In the genomic region with DNA sequence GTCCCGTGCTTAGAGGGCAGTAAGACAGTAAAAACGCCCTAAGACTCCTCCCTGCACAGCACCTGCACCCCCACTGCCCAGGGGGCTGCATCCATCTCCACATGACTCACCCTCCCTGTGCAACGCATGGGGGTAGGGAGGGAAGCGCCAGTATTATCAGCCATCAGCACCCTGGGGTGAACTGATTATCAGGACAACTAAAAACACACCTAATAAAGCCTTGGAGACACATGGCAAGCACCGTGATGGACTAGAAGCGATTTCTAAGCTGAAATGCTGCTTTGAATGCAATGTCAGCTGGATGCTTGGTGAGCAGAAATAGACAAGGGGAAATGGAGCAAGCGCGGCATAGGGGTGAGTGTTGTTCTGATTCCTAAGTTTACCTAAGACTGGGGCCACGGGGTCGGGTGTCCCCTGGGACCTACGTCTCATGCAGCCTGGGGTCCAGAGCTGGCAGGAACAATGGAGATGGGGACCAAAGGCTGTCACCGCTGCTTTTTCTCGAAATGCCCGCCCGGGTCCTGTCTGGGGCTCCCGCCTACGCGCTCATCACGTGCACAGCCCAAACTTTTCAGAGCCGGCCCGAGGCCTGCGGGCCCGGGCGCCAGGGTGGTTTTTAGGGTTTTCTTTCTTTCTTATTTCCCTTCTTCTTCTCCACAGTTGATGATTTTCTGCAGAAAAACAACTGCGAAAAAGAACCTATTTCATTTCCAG, we compare ENCODE assay signal across 8 cellular contexts. TPM values are rescaled to one million over a fixed set of nuclear protein-coding genes. Genes with fewer than 3 reads are reported as not detected.
DNase-seq lines count a peak whose midpoint lies in the region; ATAC-seq, FAIRE-seq and TF ChIP-seq lines count a peak whose summit lies in the region.

No MANE protein-coding gene starts in this region.

- intact Hi-C loops in HCT116 (cut with micrococcal nuclease) (loop anchor here (2.0 to 5.0 kb wide), 2 partner anchors 66 to 241 kb away; partner anchors contain the start of gene PERP), ascending aorta (cut with DNase I) (loop anchor here (2.0 to 10.0 kb wide), 8 partner anchors 60 to 1579 kb away; partner anchors contain the start of genes BCLAF1, CCDC28A, HEBP2 and IFNGR1)

- POLR2A ChIA-PET in HCT116 (lab: Charles Lee): no interaction called here

- H3K4me2 ChIP-seq in HCT116 (ENCODE audit: low read length) (peak overlapping the region; percentile 80), MM.1S (ENCODE audit: low read depth, low read length) (peak overlapping the region; percentile 98)

- 6 to 9% (median 7%) methylated on average over 25 of the region's 25 CpGs for WGBS in small intestine, 3 donors

- TSS peak; percentile 85 for BruUV-seq in HCT116 (replicated peaks; lab: Mats Ljungman, UMichigan)

- TF ChIP-seq POLR2A in HCT116 (IDR thresholded peaks at IDR 0.05; ENCODE audit: borderline replicate concordance, extremely low read depth, insufficient read depth, insufficient read length): peak; percentile 61

- H3K9me2 ChIP-seq in HCT116 (ENCODE audit: insufficient read depth) (no peaks in the 10 kb centered on the region), MM.1S (replicated peaks; ENCODE audit: insufficient read depth, low read length) (no peaks in the 10 kb centered on the region)

- H2AFZ ChIP-seq in HCT116 (ENCODE audit: low read depth, low read length, poor library complexity, severe bottlenecking) (peak overlapping the region; percentile 11), MM.1S (ENCODE audit: low read length) (peak overlapping the region; percentile 49)

- no peaks in the 10 kb centered on the region for H3K36me3 ChIP-seq in HCT116 (ENCODE audit: control insufficient read depth in 1 of 2, insufficient read depth in 2 of 2, low read length in 2 of 2)
- peaks cover 8% of the 10 kb centered on the region for H3K36me3 ChIP-seq in MM.1S (replicated peaks; ENCODE audit: insufficient read depth, low read length)
- no peaks in the 10 kb centered on the region for H3K36me3 ChIP-seq in ascending aorta
- no peaks in the 10 kb centered on the region for H3K36me3 ChIP-seq in iPS-15b (ENCODE audit: control insufficient read depth, insufficient read depth, low read length)
- no peaks in the 10 kb centered on the region for H3K36me3 ChIP-seq in small intestine (ENCODE audit: control insufficient read depth in 2 of 2, insufficient read depth in 2 of 2, low read length in 2 of 2)

- no peak for FAIRE-seq in small intestine (lab: Jason Lieb, UNC)

- TF ChIP-seq RAD21 in HCT116 (IDR thresholded peaks at IDR 0.05; ENCODE audit: low read depth): no peak

- H3K27me3 ChIP-seq in HCT116 (ENCODE audit: insufficient read depth, low read length) (no peaks in the 10 kb centered on the region), MM.1S (replicated peaks; ENCODE audit: insufficient read depth, low read length) (no peaks in the 10 kb centered on the region), ascending aorta (no peaks in the 10 kb centered on the region), iPS-15b (ENCODE audit: control insufficient read depth, insufficient read depth, low read length) (peaks cover 22% of the 10 kb centered on the region), small intestine (ENCODE audit: control insufficient read depth in 2 of 2, insufficient read depth in 2 of 2, low read length in 2 of 2) (no peaks in the 10 kb centered on the region)

- peak; percentile 44 for ATAC-seq in HCT116

- no peaks in the 10 kb centered on the region for H3K9me3 ChIP-seq in HCT116 (ENCODE audit: control insufficient read depth in 1 of 2, insufficient read depth in 1 of 2, low read depth in 1 of 2, low read length in 2 of 2)
- no peaks in the 10 kb centered on the region for H3K9me3 ChIP-seq in MM.1S (replicated peaks; ENCODE audit: insufficient read depth, low read length)
- no peaks in the 10 kb centered on the region for H3K9me3 ChIP-seq in ascending aorta
- no peaks in the 10 kb centered on the region for H3K9me3 ChIP-seq in iPS-15b (ENCODE audit: control insufficient read depth, insufficient read depth, low read length)
- H3K9me3 ChIP-seq in small intestine (ENCODE audit: control insufficient read depth, low read depth): no peaks in the 10 kb centered on the region

- H3K79me2 ChIP-seq in HCT116 (ENCODE audit: insufficient read depth, low read length) (no peaks in the 10 kb centered on the region), MM.1S (ENCODE audit: low read length) (peaks cover 93% of the 10 kb centered on the region)

- peaks cover 39% of the 10 kb centered on the region for H3F3A ChIP-seq in MM.1S (ENCODE audit: insufficient read depth, low read length)

- H4K20me1 ChIP-seq in HCT116 (ENCODE audit: insufficient read depth): no peaks in the 10 kb centered on the region
- H4K20me1 ChIP-seq in MM.1S (ENCODE audit: insufficient read depth, low read length): peaks cover 3% of the 10 kb centered on the region; the same call in 1 of the 2 replicates

- peaks cover 10 to 26% of the 10 kb centered on the region in 2 experiments; a peak in 3 of 4 replicates for H3K4me1 ChIP-seq in HCT116 (ENCODE audit: control insufficient read depth in 1 of 2, insufficient read depth in 2 of 2, low read length in 2 of 2)
- H3K4me1 ChIP-seq in MM.1S (ENCODE audit: low read length): peaks cover 11% of the 10 kb centered on the region
- H3K4me1 ChIP-seq in ascending aorta: peaks cover 0 to 8% of the 10 kb centered on the region in 2 donors
- H3K4me1 ChIP-seq in iPS-15b (ENCODE audit: control insufficient read depth, insufficient read depth, low read length): peaks cover 22% of the 10 kb centered on the region
- peaks cover 3 to 8% of the 10 kb centered on the region in 2 donors for H3K4me1 ChIP-seq in small intestine (ENCODE audit: control insufficient read depth in 2 of 2, insufficient read depth in 1 of 2, low read depth in 1 of 2, low read length in 1 of 2)

- DNase-seq in NOMO-1 treated with dmso at 0.1 percent for 144 hours (lab: John Stamatoyannopoulos, UW; ENCODE audit: unreplicated experiment): peak; percentile 54
- DNase-seq in NOMO-1 (lab: John Stamatoyannopoulos, UW; ENCODE audit: unreplicated experiment in 2 of 2): no peak
- DNase-seq in HCT116 (ENCODE audit: low read depth, low spot score): no peak
- no peak for DNase-seq in MM.1S
- DNase-seq in ascending aorta (ENCODE audit: low spot score in 2 of 2): peak in 1 of 2 donors; percentile 85
- no peak for DNase-seq in small intestine
- no peak for DNase-seq in AG08395 (ENCODE audit: low spot score)

- no peak for TF ChIP-seq CTCF in HCT116 (IDR thresholded peaks at IDR 0.05 in 2 of 3, conservative IDR thresholded peaks at IDR 0.05 in 1 of 3; ENCODE audit: borderline replicate concordance in 1 of 3, insufficient read depth in 1 of 3, low read depth in 2 of 3, low read length in 2 of 3)
- no peak for TF ChIP-seq CTCF in MM.1S (IDR thresholded peaks at IDR 0.05; ENCODE audit: low read length)
- TF ChIP-seq CTCF in ascending aorta (IDR thresholded peaks at IDR 0.05): no peak

- H3K27ac ChIP-seq in HCT116 (ENCODE audit: low read depth, low read length) (no peak overlapping the region), MM.1S (ENCODE audit: low read length) (peak overlapping the region; percentile 76), ascending aorta (peak overlapping the region; percentile 73 to 89), small intestine (ENCODE audit: low read depth in 1 of 2, low read length in 1 of 2) (peak overlapping the region in 1 of 2 donors; percentile 91)

- RAD21 ChIA-PET in HCT116 (lab: Charles Lee; ENCODE audit: low non-redundant PET in 1 of 2, low total read pairs in 2 of 2, uncharacterized antibody in 2 of 2, unreplicated experiment in 2 of 2): interaction anchor here (0.6 kb wide), 2 partner anchors 39 to 66 kb away, joined by 3 read pairs; no protein-coding TSS in a partner anchor

- peak overlapping the region; percentile 44 for H3K9ac ChIP-seq in HCT116 (ENCODE audit: low read length)
- H3K9ac ChIP-seq in MM.1S (ENCODE audit: low read length): peak overlapping the region; percentile 77
- no peak overlapping the region for H3K9ac ChIP-seq in iPS-15b (ENCODE audit: low read depth, low read length)

- CTCF ChIA-PET in HCT116 (lab: Charles Lee): interaction anchor here (0.6 to 2.2 kb wide), 11 partner anchors 11 to 161 kb away, joined by 3 to 8 read pairs (median 4); no protein-coding TSS in a partner anchor

- H3K4me3 ChIP-seq in HCT116 (replicated peaks in 1 of 2; ENCODE audit: low read depth in 1 of 2, low read length in 2 of 2): peak overlapping the region; percentile 44 to 54
- H3K4me3 ChIP-seq in MM.1S (ENCODE audit: low read length): peak overlapping the region; percentile 79
- peak overlapping the region; percentile 90 to 93 for H3K4me3 ChIP-seq in ascending aorta
- H3K4me3 ChIP-seq in iPS-15b (ENCODE audit: low read depth, low read length): peak overlapping the region; percentile 75
- peak overlapping the region; percentile 46 to 51 for H3K4me3 ChIP-seq in small intestine (ENCODE audit: low read depth in 1 of 2, low read length in 2 of 2)

TF ChIP-seq in HCT116, 20 proteins besides CTCF, POLR2A, EP300 and RAD21:
- TF ChIP-seq, protein P1, sequence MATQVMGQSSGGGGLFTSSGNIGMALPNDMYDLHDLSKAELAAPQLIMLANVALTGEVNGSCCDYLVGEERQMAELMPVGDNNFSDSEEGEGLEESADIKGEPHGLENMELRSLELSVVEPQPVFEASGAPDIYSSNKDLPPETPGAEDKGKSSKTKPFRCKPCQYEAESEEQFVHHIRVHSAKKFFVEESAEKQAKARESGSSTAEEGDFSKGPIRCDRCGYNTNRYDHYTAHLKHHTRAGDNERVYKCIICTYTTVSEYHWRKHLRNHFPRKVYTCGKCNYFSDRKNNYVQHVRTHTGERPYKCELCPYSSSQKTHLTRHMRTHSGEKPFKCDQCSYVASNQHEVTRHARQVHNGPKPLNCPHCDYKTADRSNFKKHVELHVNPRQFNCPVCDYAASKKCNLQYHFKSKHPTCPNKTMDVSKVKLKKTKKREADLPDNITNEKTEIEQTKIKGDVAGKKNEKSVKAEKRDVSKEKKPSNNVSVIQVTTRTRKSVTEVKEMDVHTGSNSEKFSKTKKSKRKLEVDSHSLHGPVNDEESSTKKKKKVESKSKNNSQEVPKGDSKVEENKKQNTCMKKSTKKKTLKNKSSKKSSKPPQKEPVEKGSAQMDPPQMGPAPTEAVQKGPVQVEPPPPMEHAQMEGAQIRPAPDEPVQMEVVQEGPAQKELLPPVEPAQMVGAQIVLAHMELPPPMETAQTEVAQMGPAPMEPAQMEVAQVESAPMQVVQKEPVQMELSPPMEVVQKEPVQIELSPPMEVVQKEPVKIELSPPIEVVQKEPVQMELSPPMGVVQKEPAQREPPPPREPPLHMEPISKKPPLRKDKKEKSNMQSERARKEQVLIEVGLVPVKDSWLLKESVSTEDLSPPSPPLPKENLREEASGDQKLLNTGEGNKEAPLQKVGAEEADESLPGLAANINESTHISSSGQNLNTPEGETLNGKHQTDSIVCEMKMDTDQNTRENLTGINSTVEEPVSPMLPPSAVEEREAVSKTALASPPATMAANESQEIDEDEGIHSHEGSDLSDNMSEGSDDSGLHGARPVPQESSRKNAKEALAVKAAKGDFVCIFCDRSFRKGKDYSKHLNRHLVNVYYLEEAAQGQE (IDR thresholded peaks at IDR 0.05; ENCODE audit: low read depth): no peak
- peak; percentile 79 for TF ChIP-seq EGR1 (IDR thresholded peaks at IDR 0.05; ENCODE audit: low read depth)
- TF ChIP-seq YY1 (IDR thresholded peaks at IDR 0.05; ENCODE audit: extremely low read depth, insufficient replicate concordance, low read depth, low read length): peak; percentile 6
TF ChIP-seq in HCT116: peak in this region for 2.

RNA-seq across cellular contexts. Expression of gene TNFAIP3, which starts 0.7 kb away (rescaled TPM):
- total RNA-seq in HCT116 (2021; ENCODE audit: unreplicated experiment) (4.4 TPM), ascending aorta (24.5 TPM)
- 1.5 and 1.7 TPM in 2 replicates for polyA plus RNA-seq in HCT116 (2012)
- polyA plus RNA-seq in small intestine: 10 to 100 TPM; 10.8 to 16.1 (median 14.5) TPM
